In the genomic region with DNA sequence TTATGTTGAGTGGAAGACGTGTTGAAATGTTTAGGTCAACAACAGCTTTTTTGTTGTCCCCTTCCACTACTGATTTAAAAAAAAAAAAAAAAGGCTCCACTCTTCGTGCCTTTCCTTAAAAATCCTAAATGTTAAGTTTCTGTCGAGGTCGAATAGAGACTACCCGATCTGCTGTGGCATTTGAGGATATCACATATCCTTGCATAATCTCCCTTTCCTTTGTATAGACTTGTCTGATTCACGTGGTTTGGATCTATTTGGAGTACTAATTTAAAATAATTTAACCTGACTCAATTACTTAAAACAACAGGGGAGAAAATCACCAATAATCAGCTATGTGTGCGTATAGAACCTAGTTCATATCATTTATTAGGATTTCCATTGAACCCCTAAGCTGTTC, we compare ENCODE assay signal across 19 cellular contexts. TPM values are rescaled to one million over a fixed set of nuclear protein-coding genes. Genes with fewer than 3 reads are reported as not detected.
A peak's percentile ranks its signal among the peaks of the same experiment; 100 is the strongest.
DNase-seq lines count a peak whose midpoint lies in the region; ATAC-seq, FAIRE-seq and TF ChIP-seq lines count a peak whose summit lies in the region.
"Had no signal": no experiment of that assay in that cellular context is flagged by ENCODE, and none has a peak within 500 bp of the region (broad histone marks: within the 10 kb centered on the region; RNA-seq: fewer than 3 reads in every experiment).

No MANE protein-coding gene starts in this region.

- H3K27me3 Mint-ChIP-seq in memory B cell: no peaks in the 10 kb centered on the region
- H3K27me3 Mint-ChIP-seq in HFFc6 (ENCODE audit: insufficient read depth): no peaks in the 10 kb centered on the region

- H3K4me3 ChIP-seq in bronchial epithelial cell (ENCODE audit: low read depth, low read length): no peak overlapping the region
- H3K4me3 ChIP-seq: A549; BLaER1 treated with 17β-estradiol and CSF1 and Interleukin-3, amounts not matched to agents 10 nM and 100 nM; Peyer's patch had no signal

- peaks cover 8% of the 10 kb centered on the region for H3K4me1 Mint-ChIP-seq in memory B cell
- no peaks in the 10 kb centered on the region for H3K4me1 Mint-ChIP-seq in HFFc6 (ENCODE audit: low read depth)

- ATAC-seq in memory B cell (ENCODE audit: low read depth): no peak
- ATAC-seq in HG03097 (IDR thresholded peaks at IDR 0.05; ENCODE audit: low FRiP score, unreplicated experiment): no peak
- ATAC-seq: A549 had no signal

- peaks cover 5% of the 10 kb centered on the region for H3K36me3 ChIP-seq in bronchial epithelial cell (ENCODE audit: control insufficient read depth, insufficient read depth, low read length)

- H3K36me3 Mint-ChIP-seq in memory B cell (peaks cover 28% of the 10 kb centered on the region), HFFc6 (ENCODE audit: low read depth) (peaks cover 14% of the 10 kb centered on the region)

- H3K9me3 Mint-ChIP-seq in memory B cell: no peaks in the 10 kb centered on the region
- no peaks in the 10 kb centered on the region for H3K9me3 Mint-ChIP-seq in HFFc6
- H3K9me3 Mint-ChIP-seq: CD8-positive, alpha-beta memory T cell had no signal

- H3K27ac ChIP-seq in RWPE1: no peak overlapping the region
- H3K27ac ChIP-seq: A549; BLaER1 treated with 17β-estradiol and CSF1 and Interleukin-3, amounts not matched to agents 10 nM and 100 nM; Peyer's patch had no signal

- peak overlapping the region; percentile 51 for H3K27ac Mint-ChIP-seq in memory B cell
- no peak overlapping the region for H3K27ac Mint-ChIP-seq in HFFc6
- H3K27ac Mint-ChIP-seq: CD8-positive, alpha-beta memory T cell had no signal

- CTCF ChIA-PET in RWPE1 (lab: Yijun Ruan, JAX): interaction anchor here (0.7 to 1.2 kb wide), 2 partner anchors 94 to 466 kb away, joined by 3 to 5 read pairs; no protein-coding TSS in a partner anchor

- FAIRE-seq in D721Med (lab: Jason Lieb, UNC) (peak; percentile 11), bronchial epithelial cell (lab: Jason Lieb, UNC) (no peak)
- FAIRE-seq: A549 had no signal

- POLR2A ChIA-PET in RWPE1 (lab: Yijun Ruan, JAX; ENCODE audit: low non-redundant PET): no interaction called here

- H3K4me3 Mint-ChIP-seq in memory B cell (no peak overlapping the region), HFFc6 (no peak overlapping the region)

- TF ChIP-seq CTCF in D721Med (IDR thresholded peaks at IDR 0.05; ENCODE audit: insufficient read depth, missing control alignments): no peak
- TF ChIP-seq CTCF in RWPE1 (conservative IDR thresholded peaks at IDR 0.05; ENCODE audit: low read depth): no peak
- no peak for TF ChIP-seq CTCF in bronchial epithelial cell (IDR thresholded peaks at IDR 0.05; ENCODE audit: insufficient read depth, low read length, severe bottlenecking)
- TF ChIP-seq CTCF in HFFc6 (IDR thresholded peaks at IDR 0.05): no peak

- no peak for DNase-seq in D721Med (ENCODE audit: insufficient read length, low spot score)
- DNase-seq in RWPE1 (ENCODE audit: low spot score): peak; percentile 22
- DNase-seq in bronchial epithelial cell (ENCODE audit: low read depth): peak; percentile 84
- no peak for DNase-seq in memory B cell (ENCODE audit: low spot score in 2 of 2)
- DNase-seq in NCI-H1417 treated with DMSO at 0.1 percent for 48 hours (lab: John Stamatoyannopoulos, UW): no peak
- no peak for DNase-seq in HFFc6
- DNase-seq in GOT3 (lab: John Stamatoyannopoulos, UW): no peak
- DNase-seq: CD8-positive, alpha-beta memory T cell; GDM1; H7; NCI-H1417; NCI-H2081; NCI-H510A treated with DMSO at 0.1 percent for 48 hours; Peyer's patch; SHP77; SK-N-SH had no signal

- no peaks in the 10 kb centered on the region for H3K27me3 ChIP-seq in bronchial epithelial cell (ENCODE audit: control insufficient read depth, insufficient read depth, low read length)
- H3K27me3 ChIP-seq: BLaER1 treated with 17β-estradiol and CSF1 and Interleukin-3, amounts not matched to agents 10 nM and 100 nM; Peyer's patch had no signal

RNA-seq across cellular contexts. Expression of a gene that starts 42.4 kb away (rescaled TPM):
- 19.0 and 24.1 TPM in 2 replicates for total RNA-seq in bronchial epithelial cell
- total RNA-seq in HFFc6 (2021; fragmentation: NEBNext Ultra II Directional; extraction: Animal tissue kit (Norgen Biotek cat#: 25700)): 10 to 100 TPM; 21.7 to 31.3 (median 27.5) TPM

Comparison
In these comparisons a context has a peak if more than half of its experiments do, and no peak if none do; other contexts are left out.
1. DNase-seq: peak in RWPE1 (single experiment) and bronchial epithelial cell (single experiment); none in D721Med (single experiment), memory B cell (0 of 2), NCI-H1417 treated with DMSO at 0.1 percent for 48 hours (single experiment), HFFc6 (single experiment) and GOT3 (single experiment).